In genomic region chr12:101173197-101173749, GRCh38 we compare ENCODE assay signal across 24 cellular contexts. TPM values are rescaled to one million over a fixed set of nuclear protein-coding genes. Genes with fewer than 3 reads are reported as not detected.
DNase-seq lines count a peak whose midpoint lies in the region; ATAC-seq, FAIRE-seq and TF ChIP-seq lines count a peak whose summit lies in the region.
"Had no signal": no experiment of that assay in that cellular context is flagged by ENCODE, and none has a peak within 500 bp of the region (broad histone marks: within the 10 kb centered on the region; RNA-seq: fewer than 3 reads in every experiment).

No MANE protein-coding gene starts in this region.

- H3K4me3 ChIP-seq in MM.1S (ENCODE audit: low read length): no peak overlapping the region
- no peak overlapping the region for H3K4me3 ChIP-seq in bronchial epithelial cell (ENCODE audit: low read depth, low read length)
- H3K4me3 ChIP-seq: GM23248, HAP-1, K562 had no signal

- H2AFZ ChIP-seq in MM.1S (ENCODE audit: low read length): no peak overlapping the region
- H2AFZ ChIP-seq: GM23248 had no signal

- DNase-seq in MM.1S (peak; percentile 8), bronchial epithelial cell (ENCODE audit: low read depth) (no peak), neural crest cell (ENCODE audit: low read depth, low spot score) (no peak), activated gamma-delta T cell treated with Interleukin-2 at 50 U/mL for 16 hours (no peak), NCI-H510A (lab: John Stamatoyannopoulos, UW) (no peak), type B pancreatic cell (ENCODE audit: extremely low spot score, unreplicated experiment) (no peak)
- no peak for DNase-seq in stimulated activated naive CD8-positive, alpha-beta T cell treated with anti-CD3 and anti-CD28 coated beads, Interleukin-15, Interleukin-2, amounts not matched to agents 100 U/mL and 50 U/mL, for 24 hours
- DNase-seq: CD4-positive, CD25-positive, alpha-beta regulatory T cell; EL; GF-D8; GM23248; NCI-H1092 treated with DMSO at 0.1 percent for 48 hours; NCI-H146; NCI-H2029; NCI-H2227 treated with DMSO at 0.1 percent for 48 hours; NCI-H524; NCI-H774; SHP77; SK-N-SH had no signal

- H3K4me3 Mint-ChIP-seq in neural crest cell: no peak overlapping the region
- H3K4me3 Mint-ChIP-seq in type B pancreatic cell: no peak overlapping the region
- H3K4me3 Mint-ChIP-seq: CD4-positive, CD25-positive, alpha-beta regulatory T cell had no signal

- H3K27ac ChIP-seq in MM.1S (ENCODE audit: low read length): no peak overlapping the region
- H3K27ac ChIP-seq: GM23248, HL-60 had no signal

- H3K4me1 Mint-ChIP-seq in neural crest cell: no peaks in the 10 kb centered on the region
- no peaks in the 10 kb centered on the region for H3K4me1 Mint-ChIP-seq in type B pancreatic cell (ENCODE audit: unreplicated experiment)
- H3K4me1 Mint-ChIP-seq: CD4-positive, CD25-positive, alpha-beta regulatory T cell had no signal

- H3K4me1 ChIP-seq in MM.1S (ENCODE audit: low read length): no peaks in the 10 kb centered on the region
- H3K4me1 ChIP-seq: HAP-1 had no signal

- H3K36me3 ChIP-seq in MM.1S (replicated peaks; ENCODE audit: insufficient read depth, low read length): no peaks in the 10 kb centered on the region
- H3K36me3 ChIP-seq in bronchial epithelial cell (ENCODE audit: control insufficient read depth, insufficient read depth, low read length): no peaks in the 10 kb centered on the region
- H3K36me3 ChIP-seq: HAP-1 had no signal

- H3K4me2 ChIP-seq in MM.1S (ENCODE audit: low read depth, low read length): no peak overlapping the region
- H3K4me2 ChIP-seq: SK-N-SH had no signal

- no peaks in the 10 kb centered on the region for H3K9me2 ChIP-seq in MM.1S (replicated peaks; ENCODE audit: insufficient read depth, low read length)
- H3K9me2 ChIP-seq: SK-N-SH had no signal

- no peaks in the 10 kb centered on the region for H3K9me3 ChIP-seq in MM.1S (replicated peaks; ENCODE audit: insufficient read depth, low read length)

- no peak for TF ChIP-seq CTCF in MM.1S (IDR thresholded peaks at IDR 0.05; ENCODE audit: low read length)
- no peak for TF ChIP-seq CTCF in bronchial epithelial cell (IDR thresholded peaks at IDR 0.05; ENCODE audit: insufficient read depth, low read length, severe bottlenecking)
- TF ChIP-seq CTCF in neural crest cell (conservative IDR thresholded peaks at IDR 0.05): no peak
- TF ChIP-seq CTCF in type B pancreatic cell (conservative IDR thresholded peaks at IDR 0.05): no peak

- no peak overlapping the region for H3K9ac ChIP-seq in MM.1S (ENCODE audit: low read length)
- H3K9ac ChIP-seq: GM23248, SK-N-SH had no signal

- no peak for ATAC-seq in stimulated activated naive CD8-positive, alpha-beta T cell treated with anti-CD3 and anti-CD28 coated beads, Interleukin-15, Interleukin-2, amounts not matched to agents 100 U/mL and 50 U/mL, for 24 hours

- H3K27ac Mint-ChIP-seq in neural crest cell (ENCODE audit: unreplicated experiment): peak overlapping the region; percentile 63
- H3K27ac Mint-ChIP-seq in type B pancreatic cell: no peak overlapping the region
- H3K27ac Mint-ChIP-seq: CD4-positive, CD25-positive, alpha-beta regulatory T cell had no signal

- H4K20me1 ChIP-seq in MM.1S (ENCODE audit: insufficient read depth, low read length): no peaks in the 10 kb centered on the region

- peaks cover 2% of the 10 kb centered on the region for H3K9me3 Mint-ChIP-seq in neural crest cell
- peaks cover 5% of the 10 kb centered on the region for H3K9me3 Mint-ChIP-seq in type B pancreatic cell

- peaks cover 27% of the 10 kb centered on the region for H3K27me3 Mint-ChIP-seq in neural crest cell (ENCODE audit: low read depth)
- H3K27me3 Mint-ChIP-seq in type B pancreatic cell: peaks cover 41% of the 10 kb centered on the region

- peak; percentile 40 for FAIRE-seq in bronchial epithelial cell (lab: Jason Lieb, UNC)
- FAIRE-seq: HepG2, K562 had no signal

- H3K27me3 ChIP-seq in MM.1S (replicated peaks; ENCODE audit: insufficient read depth, low read length) (no peaks in the 10 kb centered on the region), bronchial epithelial cell (ENCODE audit: control insufficient read depth, insufficient read depth, low read length) (no peaks in the 10 kb centered on the region)

- no peaks in the 10 kb centered on the region for H3F3A ChIP-seq in MM.1S (ENCODE audit: insufficient read depth, low read length)

- H3K36me3 Mint-ChIP-seq in neural crest cell (ENCODE audit: low read depth) (no peaks in the 10 kb centered on the region), type B pancreatic cell (no peaks in the 10 kb centered on the region)
- H3K36me3 Mint-ChIP-seq: CD4-positive, CD25-positive, alpha-beta regulatory T cell had no signal

- no peaks in the 10 kb centered on the region for H3K79me2 ChIP-seq in MM.1S (ENCODE audit: low read length)

RNA-seq across cellular contexts. Expression of gene SLC5A8, which starts 36.8 kb away (rescaled TPM):
- total RNA-seq in bronchial epithelial cell (under 0.01 TPM in 1 of 2 replicates, not detected in the other), neural crest cell (not detected in 2 replicates), type B pancreatic cell (ENCODE audit: low replicate concordance) (0.72 and 1.0 TPM in 2 replicates)
- total RNA-seq: CD4-positive, CD25-positive, alpha-beta regulatory T cell; GM23248; HepG2; HT-29; K562 had no signal
